Comparison of ENCODE assay signal across 14 cellular contexts in genomic region chr3:69033470-69033869, GRCh38. TPM values are rescaled to one million over a fixed set of nuclear protein-coding genes. Genes with fewer than 3 reads are reported as not detected.
A peak's percentile ranks its signal among the peaks of the same experiment; 100 is the strongest.
DNase-seq lines count a peak whose midpoint lies in the region; FAIRE-seq and TF ChIP-seq lines count a peak whose summit lies in the region.
"Had no signal": no experiment of that assay in that cellular context is flagged by ENCODE, and none has a peak within 500 bp of the region (broad histone marks: within the 10 kb centered on the region; RNA-seq: fewer than 3 reads in every experiment).

No MANE protein-coding gene starts in this region.

- peak; percentile 52 for FAIRE-seq in astrocyte (lab: Jason Lieb, UNC)
- FAIRE-seq: colon had no signal

- H3K9ac ChIP-seq in GM23248 (peak overlapping the region; percentile 56), astrocyte (ENCODE audit: low read length) (no peak overlapping the region)
- H3K9ac ChIP-seq: parathyroid adenoma had no signal

- peaks cover 18% of the 10 kb centered on the region for H3K36me3 Mint-ChIP-seq in astrocyte (ENCODE audit: low read depth, unreplicated experiment)

- H3K27ac ChIP-seq in GM23248 (peak overlapping the region; percentile 90), astrocyte (ENCODE audit: low read depth, low read length) (peak overlapping the region; percentile 58), suprapubic skin (no peak overlapping the region)
- H3K27ac ChIP-seq: parathyroid adenoma, stomach had no signal

- no peak for TF ChIP-seq POLR2A in suprapubic skin (IDR thresholded peaks at IDR 0.05)

- in situ Hi-C loops in GM23248 (cut with MboI), result no loop called here

- H3K9me3 ChIP-seq in GM23248 (ENCODE audit: low read depth) (no peaks in the 10 kb centered on the region), astrocyte (ENCODE audit: insufficient read depth, low read depth, low read length) (no peaks in the 10 kb centered on the region), suprapubic skin (no peaks in the 10 kb centered on the region)
- H3K9me3 ChIP-seq: heart right ventricle, stomach had no signal

- H3K27ac Mint-ChIP-seq in astrocyte (ENCODE audit: unreplicated experiment), result peak overlapping the region; percentile 62

- DNase-seq in GM23248 (peak; percentile 91), NOMO-1 treated with DMSO at 0.1 percent for 48 hours (lab: John Stamatoyannopoulos, UW; ENCODE audit: unreplicated experiment) (peak; percentile 81), astrocyte (ENCODE audit: low read depth) (no peak), lung microvascular endothelial cell (ENCODE audit: low read depth in 2 of 2) (peak; percentile 65 to 95), GM19238 (ENCODE audit: insufficient read length, low spot score) (no peak), suprapubic skin (ENCODE audit: low spot score in 2 of 2) (no peak), H7 (no peak)
- DNase-seq: heart right ventricle, NCI-H1694, OCI-M1, stomach had no signal

- no peaks in the 10 kb centered on the region for H3K27me3 ChIP-seq in GM23248 (replicated peaks; ENCODE audit: insufficient read depth)
- no peaks in the 10 kb centered on the region for H3K27me3 ChIP-seq in astrocyte (ENCODE audit: insufficient read depth, low read length)
- H3K27me3 ChIP-seq in suprapubic skin, result no peaks in the 10 kb centered on the region
- no peaks in the 10 kb centered on the region for H3K27me3 ChIP-seq in H7 (ENCODE audit: control insufficient read depth, insufficient read depth, low read length)
- H3K27me3 ChIP-seq: heart right ventricle, stomach had no signal

- TF ChIP-seq EP300 in suprapubic skin (IDR thresholded peaks at IDR 0.05), result no peak

- H3K36me3 ChIP-seq in GM23248 (ENCODE audit: low read depth) (peaks cover 74% of the 10 kb centered on the region), astrocyte (ENCODE audit: insufficient read depth, low read length) (peaks cover 49% of the 10 kb centered on the region), suprapubic skin (peaks cover 89% of the 10 kb centered on the region), H7 (replicated peaks; ENCODE audit: control insufficient read depth, insufficient read depth, low read length) (peaks cover 10% of the 10 kb centered on the region)

- H3K4me2 ChIP-seq in GM23248 (ENCODE audit: unreplicated experiment) (peak overlapping the region; percentile 28), astrocyte (ENCODE audit: low read length) (peak overlapping the region; percentile 37)

- no peaks in the 10 kb centered on the region for H3K27me3 Mint-ChIP-seq in astrocyte (ENCODE audit: low read depth, unreplicated experiment)

- peaks cover 39% of the 10 kb centered on the region for H3K4me1 ChIP-seq in GM23248 (ENCODE audit: insufficient read depth)
- peaks cover 8% of the 10 kb centered on the region for H3K4me1 ChIP-seq in astrocyte (ENCODE audit: insufficient read depth, low read length)
- no peaks in the 10 kb centered on the region for H3K4me1 ChIP-seq in suprapubic skin
- H3K4me1 ChIP-seq: parathyroid adenoma, stomach had no signal

- no peaks in the 10 kb centered on the region for H3K9me3 Mint-ChIP-seq in astrocyte (ENCODE audit: unreplicated experiment)

- WGBS in GM23248 (ENCODE audit: low coverage in 1 of 2, low lambda C conversion rate in 2 of 2, missing lambda C conversion rate in 2 of 2), 2 experiments, result 39 to 41% methylated on average over 7 of the region's 7 CpGs
- 83% methylated on average over 7 of the region's 7 CpGs for WGBS in suprapubic skin

- peaks cover 72% of the 10 kb centered on the region for H3K79me2 ChIP-seq in GM23248 (ENCODE audit: insufficient read depth)
- H3K79me2 ChIP-seq in astrocyte (ENCODE audit: insufficient read depth, low read length), result peaks cover 19% of the 10 kb centered on the region
- H3K79me2 ChIP-seq: parathyroid adenoma had no signal

- no peaks in the 10 kb centered on the region for H3K9me2 ChIP-seq in GM23248 (ENCODE audit: insufficient read depth)

- H2AFZ ChIP-seq in GM23248 (no peak overlapping the region), astrocyte (ENCODE audit: low read depth, low read length) (no peak overlapping the region)
- H2AFZ ChIP-seq: parathyroid adenoma had no signal

- no peaks in the 10 kb centered on the region for H4K20me1 ChIP-seq in GM23248 (ENCODE audit: insufficient read depth)
- H4K20me1 ChIP-seq in astrocyte (ENCODE audit: insufficient read depth, low read length), result peaks cover 17% of the 10 kb centered on the region

- no peak overlapping the region for H3K4me3 Mint-ChIP-seq in astrocyte (ENCODE audit: unreplicated experiment)

- peaks cover 11% of the 10 kb centered on the region for H3K4me1 Mint-ChIP-seq in astrocyte (ENCODE audit: low read depth, unreplicated experiment)

- H3F3A ChIP-seq in GM23248 (ENCODE audit: insufficient read depth), result peaks cover 66% of the 10 kb centered on the region

- H3K4me3 ChIP-seq in GM23248, result 0 out of 2 replicates have a peak overlapping the region, but pooled peaks have one; percentile 20
- no peak overlapping the region for H3K4me3 ChIP-seq in astrocyte (ENCODE audit: insufficient read depth, low read depth, low read length)
- H3K4me3 ChIP-seq in suprapubic skin, result no peak overlapping the region
- no peak overlapping the region for H3K4me3 ChIP-seq in H7 (ENCODE audit: insufficient read depth, low read depth, low read length)
- H3K4me3 ChIP-seq: heart right ventricle, lung, stomach had no signal

- TF ChIP-seq CTCF in astrocyte (IDR thresholded peaks at IDR 0.05; ENCODE audit: insufficient read depth, low read depth, low read length), result no peak
- TF ChIP-seq CTCF in suprapubic skin (IDR thresholded peaks at IDR 0.05), result no peak

RNA-seq across cellular contexts. Expression of gene TMF1, which starts 18.7 kb away (rescaled TPM):
- 27.0 and 35.2 TPM in 2 replicates for total RNA-seq in GM23248 (2014; rRNA removed; shearing (Covaris generic))
- polyA plus RNA-seq in GM23248 (2016; fragmentation: Nextera tagmentation; extraction: Ambion mirVana), result 36.9 and 41.4 TPM in 2 replicates
- total RNA-seq in astrocyte (46.0 and 46.8 TPM in 2 replicates), lung microvascular endothelial cell (17.4 and 20.4 TPM in 2 replicates), suprapubic skin (10 to 100 TPM; 19.2 to 46.3 (median 27.8) TPM)
- 8.9 and 15.3 TPM in 2 replicates for total RNA-seq in H7 (2014; rRNA removed; shearing (Covaris generic))

RNA-seq across cellular contexts. Expression of gene EOGT, which starts 20.0 kb away (rescaled TPM):
- 42.4 and 47.7 TPM in 2 replicates for total RNA-seq in GM23248 (2014; rRNA removed; shearing (Covaris generic))
- polyA plus RNA-seq in GM23248 (2016; fragmentation: Nextera tagmentation; extraction: Ambion mirVana), result 29.3 and 31.6 TPM in 2 replicates
- total RNA-seq in astrocyte (32.3 and 35.2 TPM in 2 replicates), lung microvascular endothelial cell (23.4 and 40.5 TPM in 2 replicates), suprapubic skin (10 to 100 TPM; 15.3 to 27.8 (median 20.9) TPM)
- 36.5 and 51.9 TPM in 2 replicates for total RNA-seq in H7 (2014; rRNA removed; shearing (Covaris generic))

RNA-seq across cellular contexts. Expression of gene UBA3, which starts 46.7 kb away (rescaled TPM):
- total RNA-seq in GM23248 (2014; rRNA removed; shearing (Covaris generic)), result 64.0 and 75.1 TPM in 2 replicates
- 62.1 and 65.0 TPM in 2 replicates for polyA plus RNA-seq in GM23248 (2016; fragmentation: Nextera tagmentation; extraction: Ambion mirVana)
- total RNA-seq in astrocyte (73.4 and 79.2 TPM in 2 replicates), lung microvascular endothelial cell (53.2 and 55.6 TPM in 2 replicates), suprapubic skin (10 to 100 TPM; 37.2 to 77.7 (median 48.6) TPM)
- 81.2 and 94.7 TPM in 2 replicates for total RNA-seq in H7 (2014; rRNA removed; shearing (Covaris generic))

RNA-seq across cellular contexts. Expression of gene ARL6IP5, which starts 51.3 kb away (rescaled TPM):
- 94.0 and 98.7 TPM in 2 replicates for total RNA-seq in GM23248 (2014; rRNA removed; shearing (Covaris generic))
- 174 and 178 TPM in 2 replicates for polyA plus RNA-seq in GM23248 (2016; fragmentation: Nextera tagmentation; extraction: Ambion mirVana)
- total RNA-seq in astrocyte (160 and 166 TPM in 2 replicates), lung microvascular endothelial cell (68.1 and 75.2 TPM in 2 replicates), suprapubic skin (100 to 1,000 TPM in 1 of 4 donors, 10 to 100 TPM in 3; 58.6 to 106 (median 69.0) TPM)
- total RNA-seq in H7 (2014; rRNA removed; shearing (Covaris generic)), result 19.0 and 20.9 TPM in 2 replicates

Comparison
In these comparisons a context has a peak if more than half of its experiments do, and no peak if none do; other contexts are left out.
1. DNase-seq: peak in GM23248 (single experiment), NOMO-1 treated with DMSO at 0.1 percent for 48 hours (single experiment) and lung microvascular endothelial cell (2 of 2); none in astrocyte (single experiment), GM19238 (single experiment), suprapubic skin (0 of 2) and H7 (single experiment).